ENCODE assay signal across 8 cellular contexts in genomic region chr5:60540855-60541805, GRCh38.
DNase-seq lines count a peak whose midpoint lies in the region; ATAC-seq and TF ChIP-seq lines count a peak whose summit lies in the region.

No MANE protein-coding gene starts in this region.

- no peak overlapping the region for H3K27ac Mint-ChIP-seq in endodermal cell
- H3K27ac Mint-ChIP-seq in activated CD4-positive, alpha-beta memory T cell treated with anti-CD3 and anti-CD28 coated beads, Interleukin-2, amount 10 ng/mL, durations not matched to agents 7 days and 5 days: no peak overlapping the region

- H3K9me3 Mint-ChIP-seq in endodermal cell: no peaks in the 10 kb centered on the region
- no peaks in the 10 kb centered on the region for H3K9me3 Mint-ChIP-seq in activated CD4-positive, alpha-beta memory T cell treated with anti-CD3 and anti-CD28 coated beads, Interleukin-2, amount 10 ng/mL, durations not matched to agents 7 days and 5 days

- TF ChIP-seq CTCF in endodermal cell (conservative IDR thresholded peaks at IDR 0.05) (peak; percentile 36), lower leg skin (IDR thresholded peaks at IDR 0.05) (no peak)

- no peak overlapping the region for H3K4me3 Mint-ChIP-seq in endodermal cell
- H3K4me3 Mint-ChIP-seq in activated CD4-positive, alpha-beta memory T cell treated with anti-CD3 and anti-CD28 coated beads, Interleukin-2, amount 10 ng/mL, durations not matched to agents 7 days and 5 days: no peak overlapping the region

- CTCF ChIA-PET in activated CD4-positive, alpha-beta memory T cell treated with anti-CD3 and anti-CD28 coated beads, Interleukin-2, amount 10 ng/mL, durations not matched to agents 7 days and 5 days (lab: Charles Lee): no interaction called here

- H3K9me3 ChIP-seq in endodermal cell (ENCODE audit: control insufficient read depth, low read length): no peaks in the 10 kb centered on the region

- no peaks in the 10 kb centered on the region for H3K36me3 Mint-ChIP-seq in endodermal cell (ENCODE audit: low read depth)
- H3K36me3 Mint-ChIP-seq in activated CD4-positive, alpha-beta memory T cell treated with anti-CD3 and anti-CD28 coated beads, Interleukin-2, amount 10 ng/mL, durations not matched to agents 7 days and 5 days (ENCODE audit: low read depth): no peaks in the 10 kb centered on the region

- no peaks in the 10 kb centered on the region for H3K27me3 ChIP-seq in endodermal cell (ENCODE audit: control insufficient read depth, insufficient read depth, low read length, poor library complexity, severe bottlenecking)

- peaks cover 16% of the 10 kb centered on the region for H3K4me1 Mint-ChIP-seq in endodermal cell
- H3K4me1 Mint-ChIP-seq in activated CD4-positive, alpha-beta memory T cell treated with anti-CD3 and anti-CD28 coated beads, Interleukin-2, amount 10 ng/mL, durations not matched to agents 7 days and 5 days: no peaks in the 10 kb centered on the region

- DNase-seq in AG08396 (ENCODE audit: low spot score): peak; percentile 22
- DNase-seq in endodermal cell: peak; percentile 57
- no peak for DNase-seq in activated CD4-positive, alpha-beta memory T cell treated with anti-CD3 and anti-CD28 coated beads, Interleukin-2, amount 10 ng/mL, durations not matched to agents 7 days and 5 days
- DNase-seq in lower leg skin (ENCODE audit: low spot score in 2 of 2): no peak
- no peak for DNase-seq in stimulated activated naive CD4-positive, alpha-beta T cell (lab: John Stamatoyannopoulos, UW)
- DNase-seq in UCSD-AML1 (lab: John Stamatoyannopoulos, UW; ENCODE audit: unreplicated experiment): no peak

- no peak overlapping the region for H3K27ac ChIP-seq in endodermal cell (ENCODE audit: low read depth, low read length)

- no peak overlapping the region for H3K9ac ChIP-seq in endodermal cell (ENCODE audit: extremely low read depth, low read length, poor library complexity, severe bottlenecking)

- POLR2A ChIA-PET in activated CD4-positive, alpha-beta memory T cell treated with anti-CD3 and anti-CD28 coated beads, Interleukin-2, amount 10 ng/mL, durations not matched to agents 7 days and 5 days (lab: Charles Lee): no interaction called here

- 73% methylated on average over 4 of the region's 5 CpGs; no CpG with 5 or more reads in 1 of the 2 experiments for WGBS in endodermal cell (ENCODE audit: insufficient coverage in 1 of 2, insufficient read length in 1 of 2), 2 experiments
- WGBS in lower leg skin, 2 donors: 53 to 62% methylated on average over 5 of the region's 5 CpGs

- peaks cover 5% of the 10 kb centered on the region for H3K4me1 ChIP-seq in endodermal cell (ENCODE audit: control insufficient read depth, insufficient read depth, low read length)

- ATAC-seq in GM19397 (IDR thresholded peaks at IDR 0.05; ENCODE audit: unreplicated experiment) (peak; percentile 94), HG03175 (IDR thresholded peaks at IDR 0.05; ENCODE audit: unreplicated experiment) (peak; percentile 85)

- no peak for TF ChIP-seq POLR2A in lower leg skin (IDR thresholded peaks at IDR 0.05)

- intact Hi-C loops in lower leg skin (cut with DNase I; ENCODE audit: low total_unique reads): no loop called here

- no peaks in the 10 kb centered on the region for H3K27me3 Mint-ChIP-seq in endodermal cell (ENCODE audit: insufficient read depth)
- H3K27me3 Mint-ChIP-seq in activated CD4-positive, alpha-beta memory T cell treated with anti-CD3 and anti-CD28 coated beads, Interleukin-2, amount 10 ng/mL, durations not matched to agents 7 days and 5 days: peaks cover 11% of the 10 kb centered on the region

- H3K36me3 ChIP-seq in endodermal cell (ENCODE audit: control insufficient read depth, insufficient read depth, low read length): no peaks in the 10 kb centered on the region

- H3K4me3 ChIP-seq in endodermal cell (ENCODE audit: low read length) (no peak overlapping the region), lower leg skin (ENCODE audit: low read depth, poor library complexity, severe bottlenecking) (no peak overlapping the region)

Comparison
In these comparisons a context has a peak if more than half of its experiments do, and no peak if none do; other contexts are left out.
1. DNase-seq: peak in AG08396 (single experiment) and endodermal cell (single experiment); none in activated CD4-positive, alpha-beta memory T cell treated with anti-CD3 and anti-CD28 coated beads, Interleukin-2, amount 10 ng/mL, durations not matched to agents 7 days and 5 days (single experiment), lower leg skin (0 of 2), stimulated activated naive CD4-positive, alpha-beta T cell (0 of 6) and UCSD-AML1 (single experiment).